In the genomic region with DNA sequence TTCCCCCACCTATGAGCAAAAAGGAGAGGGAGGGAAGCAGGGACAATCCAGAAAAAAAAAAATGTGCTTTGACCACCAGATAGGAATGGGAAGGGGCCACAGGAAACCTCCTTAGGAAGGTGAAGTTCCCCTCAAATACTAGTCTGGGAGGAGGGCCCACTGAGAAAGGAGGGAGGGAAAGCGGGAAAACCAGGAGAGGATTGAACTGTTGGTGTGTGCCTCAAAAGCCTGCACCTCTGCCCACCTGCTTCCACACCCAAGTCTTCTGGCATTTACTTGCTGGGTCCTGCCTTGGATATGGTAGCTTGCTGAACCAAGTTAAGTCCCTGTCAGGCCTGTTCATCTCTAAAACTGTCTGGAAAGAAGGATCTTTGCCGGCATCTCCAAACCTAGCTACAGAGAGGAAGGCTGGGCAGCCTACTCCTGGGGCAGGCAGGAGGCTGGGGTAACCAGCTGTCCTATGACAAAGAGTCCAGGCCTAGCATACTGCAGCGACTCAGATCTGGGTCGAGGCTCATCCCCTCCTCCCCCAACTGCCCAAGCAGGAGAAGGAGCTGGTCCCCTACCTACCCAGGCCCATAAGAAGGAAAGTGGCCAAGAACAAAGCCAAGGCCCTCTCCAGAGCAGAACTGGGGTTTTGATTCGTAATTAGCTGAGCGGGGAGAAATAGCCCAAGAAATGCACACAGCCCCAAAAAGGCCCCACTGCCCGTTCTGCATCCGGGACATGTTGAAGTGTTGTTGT, we compare ENCODE assay signal across 13 cellular contexts. TPM values are rescaled to one million over a fixed set of nuclear protein-coding genes. Genes with fewer than 3 reads are reported as not detected.
DNase-seq lines count a peak whose midpoint lies in the region; ATAC-seq and TF ChIP-seq lines count a peak whose summit lies in the region.
"Had no signal": no experiment of that assay in that cellular context is flagged by ENCODE, and none has a peak within 500 bp of the region (broad histone marks: within the 10 kb centered on the region; RNA-seq: fewer than 3 reads in every experiment).

No MANE protein-coding gene starts in this region.

- no peaks in the 10 kb centered on the region for H3K9me3 ChIP-seq in breast epithelium
- H3K9me3 ChIP-seq in mammary epithelial cell (replicated peaks; ENCODE audit: insufficient read depth, low read length) = no peaks in the 10 kb centered on the region
- H3K9me3 ChIP-seq in endodermal cell (ENCODE audit: control insufficient read depth, low read length) = no peaks in the 10 kb centered on the region

- H3K4me1 ChIP-seq in breast epithelium (peaks cover 0 to 11% of the 10 kb centered on the region in 2 donors), mammary epithelial cell (ENCODE audit: insufficient read depth, low read length) (peaks cover 4% of the 10 kb centered on the region), endodermal cell (ENCODE audit: control insufficient read depth, insufficient read depth, low read length) (peaks cover 10% of the 10 kb centered on the region)

- 52% methylated on average over 8 of the region's 8 CpGs for WGBS in mammary epithelial cell (ENCODE audit: low coverage, missing lambda C conversion rate)
- WGBS in endodermal cell (ENCODE audit: insufficient coverage in 1 of 2, insufficient read length in 1 of 2), 2 experiments = 6 to 15% methylated on average over 3 to 8 of the region's 8 CpGs

- intact Hi-C loops in breast epithelium (cut with DNase I; ENCODE audit: low total_unique reads) (no loop called here), mammary epithelial cell (cut with micrococcal nuclease) (no loop called here)

- TF ChIP-seq CTCF in breast epithelium (IDR thresholded peaks at IDR 0.05) = no peak
- TF ChIP-seq CTCF in mammary epithelial cell (conservative IDR thresholded peaks at IDR 0.05 in 1 of 2, IDR thresholded peaks at IDR 0.05 in 1 of 2; ENCODE audit: extremely low read depth in 1 of 2, insufficient read depth in 1 of 2, low read depth in 1 of 2, low read length in 2 of 2) = no peak
- no peak for TF ChIP-seq CTCF in endodermal cell (conservative IDR thresholded peaks at IDR 0.05)
- TF ChIP-seq CTCF in type B pancreatic cell (conservative IDR thresholded peaks at IDR 0.05) = no peak

- no peak for ATAC-seq in natural killer cell treated with Interleukin-12 subunit alpha and Interleukin-12 subunit beta and Interleukin-15 and Interleukin-18, amount 100 ng/mL, for 72 hours

- no TSS peak for BruUV-seq in mammary epithelial cell (replicated peaks; lab: Mats Ljungman, UMichigan)

- no peaks in the 10 kb centered on the region for H3K36me3 Mint-ChIP-seq in endodermal cell (ENCODE audit: low read depth)
- H3K36me3 Mint-ChIP-seq in natural killer cell treated with Interleukin-12 subunit alpha and Interleukin-12 subunit beta and Interleukin-15 and Interleukin-18, amount 100 ng/mL, for 72 hours = no peaks in the 10 kb centered on the region
- peaks cover 6% of the 10 kb centered on the region for H3K36me3 Mint-ChIP-seq in type B pancreatic cell

- H3K27me3 Mint-ChIP-seq in endodermal cell (ENCODE audit: insufficient read depth) = peaks cover 96% of the 10 kb centered on the region
- H3K27me3 Mint-ChIP-seq in natural killer cell treated with Interleukin-12 subunit alpha and Interleukin-12 subunit beta and Interleukin-15 and Interleukin-18, amount 100 ng/mL, for 72 hours = peaks cover 48 to 71% of the 10 kb centered on the region in 2 donors
- H3K27me3 Mint-ChIP-seq in type B pancreatic cell = peaks cover 92% of the 10 kb centered on the region

- dilution Hi-C loops in mammary epithelial cell (cut with HindIII; ENCODE audit: low sequenced_read_pairs) = no loop called here

- no peak for TF ChIP-seq POLR2A in breast epithelium (IDR thresholded peaks at IDR 0.05)

- CTCF ChIA-PET in mammary epithelial cell (lab: Charles Lee; ENCODE audit: low non-redundant PET) = interaction anchor here (0.6 kb wide), 1 partner anchor 622 kb away, joined by 3 read pairs; no protein-coding TSS in a partner anchor

- no peak overlapping the region for H3K4me2 ChIP-seq in mammary epithelial cell (ENCODE audit: insufficient read depth, low read depth, low read length)

- peaks cover under 1 to 96% of the 10 kb centered on the region in 2 donors for H3K27me3 ChIP-seq in breast epithelium
- H3K27me3 ChIP-seq in mammary epithelial cell (ENCODE audit: insufficient read depth, low read length) = peaks cover 60% of the 10 kb centered on the region
- H3K27me3 ChIP-seq in endodermal cell (ENCODE audit: control insufficient read depth, insufficient read depth, low read length, poor library complexity, severe bottlenecking) = peaks cover 98% of the 10 kb centered on the region

- H3K27ac ChIP-seq in breast epithelium = peak overlapping the region in 1 of 2 donors; percentile 66
- no peak overlapping the region for H3K27ac ChIP-seq in mammary epithelial cell (ENCODE audit: insufficient read depth, low read depth, low read length)
- H3K27ac ChIP-seq in endodermal cell (ENCODE audit: low read depth, low read length) = no peak overlapping the region

- peaks cover 2% of the 10 kb centered on the region for H4K20me1 ChIP-seq in mammary epithelial cell (ENCODE audit: insufficient read depth, low read length)

- DNase-seq in breast epithelium (ENCODE audit: low spot score in 2 of 2) (no peak), mammary epithelial cell (no peak), endodermal cell (peak; percentile 69), type B pancreatic cell (ENCODE audit: extremely low spot score, unreplicated experiment) (no peak), NCI-H510A (lab: John Stamatoyannopoulos, UW) (no peak), NCI-H2171 treated with DMSO at 0.1 percent for 48 hours (lab: John Stamatoyannopoulos, UW) (no peak), NCI-H187 treated with DMSO at 0.1 percent for 48 hours (lab: John Stamatoyannopoulos, UW) (no peak)
- DNase-seq in natural killer cell treated with Interleukin-12 subunit alpha and Interleukin-12 subunit beta and Interleukin-15 and Interleukin-18, amount 100 ng/mL, for 72 hours (ENCODE audit: low spot score) = no peak
- DNase-seq: DMS79 treated with DMSO at 0.1 percent for 48 hours; kidney glomerular epithelial cell; stimulated activated CD4-positive, alpha-beta T cell treated with anti-CD3 and anti-CD28 coated beads, Interleukin-2, amount 100 ng/mL, for 48 hours; stimulated activated naive CD4-positive, alpha-beta T cell had no signal

- no peak overlapping the region for H3K9ac ChIP-seq in mammary epithelial cell (ENCODE audit: insufficient read depth, low read length)
- no peak overlapping the region for H3K9ac ChIP-seq in endodermal cell (ENCODE audit: extremely low read depth, low read length, poor library complexity, severe bottlenecking)

- peak overlapping the region in 2 of 3 donors; percentile 58 to 63 for H3K4me3 ChIP-seq in breast epithelium
- no peak overlapping the region for H3K4me3 ChIP-seq in mammary epithelial cell (replicated peaks in 1 of 3; ENCODE audit: insufficient read depth in 1 of 3, low read depth in 2 of 3, low read length in 3 of 3)
- H3K4me3 ChIP-seq in endodermal cell (ENCODE audit: low read length) = no peak overlapping the region

- in situ Hi-C loops in mammary epithelial cell (cut with MboI; ENCODE audit: low sequenced_read_pairs in 2 of 2) = no loop called here

- no peaks in the 10 kb centered on the region for H3K9me3 Mint-ChIP-seq in endodermal cell
- H3K9me3 Mint-ChIP-seq in natural killer cell treated with Interleukin-12 subunit alpha and Interleukin-12 subunit beta and Interleukin-15 and Interleukin-18, amount 100 ng/mL, for 72 hours = no peaks in the 10 kb centered on the region
- H3K9me3 Mint-ChIP-seq in type B pancreatic cell = no peaks in the 10 kb centered on the region

- no peak overlapping the region for H3K4me3 Mint-ChIP-seq in endodermal cell
- peak overlapping the region; percentile 27 for H3K4me3 Mint-ChIP-seq in natural killer cell treated with Interleukin-12 subunit alpha and Interleukin-12 subunit beta and Interleukin-15 and Interleukin-18, amount 100 ng/mL, for 72 hours
- peak overlapping the region; percentile 81 for H3K4me3 Mint-ChIP-seq in type B pancreatic cell

- H2AFZ ChIP-seq in mammary epithelial cell (ENCODE audit: low read depth, low read length) = no peak overlapping the region

- no peaks in the 10 kb centered on the region for H3K79me2 ChIP-seq in mammary epithelial cell (ENCODE audit: insufficient read depth, low read length)

- H3K4me1 Mint-ChIP-seq in endodermal cell = peaks cover 33% of the 10 kb centered on the region
- peaks cover 11 to 20% of the 10 kb centered on the region in 2 donors for H3K4me1 Mint-ChIP-seq in natural killer cell treated with Interleukin-12 subunit alpha and Interleukin-12 subunit beta and Interleukin-15 and Interleukin-18, amount 100 ng/mL, for 72 hours (ENCODE audit: low read depth in 2 of 2)
- peaks cover 8% of the 10 kb centered on the region for H3K4me1 Mint-ChIP-seq in type B pancreatic cell (ENCODE audit: unreplicated experiment)

- no peak overlapping the region for H3K27ac Mint-ChIP-seq in endodermal cell
- H3K27ac Mint-ChIP-seq in natural killer cell treated with Interleukin-12 subunit alpha and Interleukin-12 subunit beta and Interleukin-15 and Interleukin-18, amount 100 ng/mL, for 72 hours = no peak overlapping the region
- peak overlapping the region; percentile 50 for H3K27ac Mint-ChIP-seq in type B pancreatic cell

- H3K36me3 ChIP-seq in breast epithelium (no peaks in the 10 kb centered on the region), mammary epithelial cell (ENCODE audit: insufficient read depth, low read length) (no peaks in the 10 kb centered on the region), endodermal cell (ENCODE audit: control insufficient read depth, insufficient read depth, low read length) (no peaks in the 10 kb centered on the region)

RNA-seq across cellular contexts. Expression of gene EN1, which starts 3.0 kb away (rescaled TPM):
- total RNA-seq in breast epithelium (1 to 10 TPM in 2 of 3 donors, under 1 TPM in 1; 0.29 to 6.4 (median 1.6) TPM), mammary epithelial cell (under 1 TPM in 1 of 2 donors, not detected in 1; 0.33 TPM), endodermal cell (not detected), type B pancreatic cell (ENCODE audit: low replicate concordance) (0.57 and 2.7 TPM in 2 replicates)
- not detected for polyA plus RNA-seq in mammary epithelial cell
- polyA minus RNA-seq in mammary epithelial cell = not detected
- polyA plus RNA-seq in endodermal cell (2013, experiment 1 of 2) = 0.39 TPM
- 0.54 TPM for polyA plus RNA-seq in endodermal cell (2013, experiment 2 of 2)
- total RNA-seq in natural killer cell treated with Interleukin-12 subunit alpha and Interleukin-12 subunit beta and Interleukin-15 and Interleukin-18, amount 100 ng/mL, for 72 hours = not detected
- total RNA-seq: fibroblast of villous mesenchyme had no signal

Comparison
In these comparisons a context has a peak if more than half of its experiments do, and no peak if none do; other contexts are left out.
1. H3K4me3 ChIP-seq: peak in breast epithelium (2 of 3); none in mammary epithelial cell (0 of 3) and endodermal cell (single experiment).